38 cellular contexts compared by ENCODE assay signal in the genomic region with DNA sequence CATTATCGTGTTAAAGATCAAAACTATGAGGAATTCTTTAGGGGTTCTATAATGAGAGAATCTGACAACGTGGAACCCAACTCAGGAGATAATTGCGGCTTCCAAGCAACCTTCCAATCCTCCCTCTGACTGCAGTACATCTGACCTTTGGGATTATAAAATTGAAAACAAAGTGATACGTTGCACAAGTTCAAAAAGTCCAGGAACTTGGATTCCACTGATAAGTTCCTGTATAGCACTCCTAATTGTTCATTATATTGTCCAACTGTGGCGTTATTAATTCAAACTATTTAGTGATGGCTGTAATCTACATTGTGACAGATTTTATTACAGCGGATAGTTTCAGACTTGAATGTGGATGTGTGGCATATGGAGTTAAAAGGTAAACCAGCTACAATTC. TPM values are rescaled to one million over a fixed set of nuclear protein-coding genes. Genes with fewer than 3 reads are reported as not detected.
"Had no signal": no experiment of that assay in that cellular context is flagged by ENCODE, and none has a peak within 500 bp of the region (broad histone marks: within the 10 kb centered on the region; RNA-seq: fewer than 3 reads in every experiment).

No MANE protein-coding gene starts in this region.

- H3K36me3 ChIP-seq: MG63 had no signal

- DNase-seq: Karpas-422, Kasumi-1, MG63, MM.1S, MV-4-11, NCI-H1048, NCI-H1092, NCI-H1092 treated with DMSO at 0.1 percent for 48 hours, NCI-H1105, NCI-H1105 treated with DMSO at 0.1 percent for 48 hours, NCI-H1417, NCI-H1417 treated with DMSO at 0.1 percent for 48 hours, NCI-H1436, NCI-H1436 treated with DMSO at 0.1 percent for 48 hours, NCI-H146, NCI-H1694, NCI-H1694 treated with DMSO at 0.1 percent for 48 hours, NCI-H187, NCI-H187 treated with DMSO at 0.1 percent for 48 hours, NCI-H1930, NCI-H2029, NCI-H2029 treated with DMSO at 0.1 percent for 48 hours, NCI-H2081, NCI-H2081 treated with DMSO at 0.1 percent for 48 hours, NCI-H2107, NCI-H2171, NCI-H2171 treated with DMSO at 0.1 percent for 48 hours, NCI-H2227 treated with DMSO at 0.1 percent for 48 hours, NCI-H226, NCI-H345, NCI-H446, NCI-H446 treated with DMSO at 0.1 percent for 48 hours, NCI-H510A had no signal

- H3K27ac ChIP-seq: KMS-11 had no signal

- H3K27me3 ChIP-seq: MG63 had no signal

- H3K9me3 ChIP-seq: MG63 had no signal

- H3K4me3 ChIP-seq: MG63 had no signal

RNA-seq across cellular contexts. Expression of gene MALRD1, which starts 15.4 kb away (rescaled TPM):
- total RNA-seq: LHCN-M2, M059J, MCF 10A, NCI-H460 had no signal
